ENCODE assay signal across 34 cellular contexts in genomic region chr16:27862953-27863352, GRCh38.
"Had no signal": no experiment of that assay in that cellular context is flagged by ENCODE, and none has a peak within 500 bp of the region (broad histone marks: within the 10 kb centered on the region; RNA-seq: fewer than 3 reads in every experiment).

No MANE protein-coding gene starts in this region.

- H3K36me3 ChIP-seq: MG63 had no signal

- H3K4me3 ChIP-seq: MG63 had no signal

- DNase-seq: Karpas-422, Kasumi-1, MG63, MM.1S, MV-4-11, NCI-H1048, NCI-H1092, NCI-H1092 treated with DMSO at 0.1 percent for 48 hours, NCI-H1105, NCI-H1105 treated with DMSO at 0.1 percent for 48 hours, NCI-H1417, NCI-H1417 treated with DMSO at 0.1 percent for 48 hours, NCI-H1436, NCI-H1436 treated with DMSO at 0.1 percent for 48 hours, NCI-H146, NCI-H1694, NCI-H1694 treated with DMSO at 0.1 percent for 48 hours, NCI-H187, NCI-H187 treated with DMSO at 0.1 percent for 48 hours, NCI-H1930, NCI-H2029, NCI-H2029 treated with DMSO at 0.1 percent for 48 hours, NCI-H2081, NCI-H2081 treated with DMSO at 0.1 percent for 48 hours, NCI-H2107, NCI-H2171, NCI-H2171 treated with DMSO at 0.1 percent for 48 hours, NCI-H2227 treated with DMSO at 0.1 percent for 48 hours, NCI-H226, NCI-H345, NCI-H446, NCI-H446 treated with DMSO at 0.1 percent for 48 hours, NCI-H510A, NCI-H510A treated with DMSO at 0.1 percent for 48 hours had no signal
